Comparison of ENCODE assay signal across 9 cellular contexts in genomic region chr3:184230603-184231528, GRCh38. TPM values are rescaled to one million over a fixed set of nuclear protein-coding genes. Genes with fewer than 3 reads are reported as not detected.
DNase-seq lines count a peak whose midpoint lies in the region; ATAC-seq and TF ChIP-seq lines count a peak whose summit lies in the region.
"Had no signal": no experiment of that assay in that cellular context is flagged by ENCODE, and none has a peak within 500 bp of the region (broad histone marks: within the 10 kb centered on the region; RNA-seq: fewer than 3 reads in every experiment).

No MANE protein-coding gene starts in this region.

- no peak overlapping the region for H3K27ac ChIP-seq in PC-9
- no peak overlapping the region for H3K27ac ChIP-seq in iPS DF 6.9 (ENCODE audit: low read length)
- H3K27ac ChIP-seq: HL-60 had no signal

- H3K27ac Mint-ChIP-seq in activated CD4-positive, alpha-beta T cell treated with anti-CD3 and anti-CD28 coated beads for 36 hours: no peak overlapping the region
- H3K27ac Mint-ChIP-seq in stimulated activated naive CD8-positive, alpha-beta T cell treated with anti-CD3 and anti-CD28 coated beads, Interleukin-15, amount 100 ng/mL, for 72 hours: peak overlapping the region in 1 of 2 donors; percentile 6

- intact Hi-C loops in activated CD4-positive, alpha-beta T cell treated with anti-CD3 and anti-CD28 coated beads for 36 hours (cut with DNase I, micrococcal nuclease): no loop called here
- intact Hi-C loops in PC-9 (cut with micrococcal nuclease; ENCODE audit: unreplicated experiment): no loop called here

- H3K4me3 ChIP-seq in PC-9 (no peak overlapping the region; the same call in 1 of the 2 replicates), iPS DF 6.9 (ENCODE audit: low read length) (peak overlapping the region; percentile 34; the same call in 1 of the 2 replicates)

- H3K36me3 ChIP-seq in PC-9 (ENCODE audit: low read depth) (no peaks in the 10 kb centered on the region), iPS DF 6.9 (ENCODE audit: control insufficient read depth, insufficient read depth, low read length) (no peaks in the 10 kb centered on the region)

- H3K36me3 Mint-ChIP-seq in activated CD4-positive, alpha-beta T cell treated with anti-CD3 and anti-CD28 coated beads for 36 hours (ENCODE audit: low read depth): no peaks in the 10 kb centered on the region

- H3K9me3 Mint-ChIP-seq in activated CD4-positive, alpha-beta T cell treated with anti-CD3 and anti-CD28 coated beads for 36 hours (ENCODE audit: low read depth): no peaks in the 10 kb centered on the region
- H3K9me3 Mint-ChIP-seq in stimulated activated naive CD8-positive, alpha-beta T cell treated with anti-CD3 and anti-CD28 coated beads, Interleukin-15, amount 100 ng/mL, for 72 hours: no peaks in the 10 kb centered on the region

- H3K9me2 ChIP-seq in PC-9 (ENCODE audit: insufficient read depth): no peaks in the 10 kb centered on the region

- no peak for DNase-seq in activated CD4-positive, alpha-beta T cell treated with anti-CD3 and anti-CD28 coated beads for 36 hours
- no peak for DNase-seq in activated CD4-positive, alpha-beta T cell treated with anti-CD3 and anti-CD28 coated beads for 1 hour
- DNase-seq in PC-9 (peak in 1 of 2 experiments; percentile 38), iPS DF 6.9 (ENCODE audit: low read depth, low spot score) (no peak), superior temporal gyrus (ENCODE audit: extremely low spot score) (no peak), OCI-M2 (lab: John Stamatoyannopoulos, UW; ENCODE audit: unreplicated experiment) (no peak)
- no peak for DNase-seq in stimulated activated naive CD8-positive, alpha-beta T cell treated with anti-CD3 and anti-CD28 coated beads, Interleukin-15, amount 100 ng/mL, for 72 hours

- no peak for ATAC-seq in activated CD4-positive, alpha-beta T cell treated with anti-CD3 and anti-CD28 coated beads for 36 hours
- ATAC-seq in stimulated activated naive CD8-positive, alpha-beta T cell treated with anti-CD3 and anti-CD28 coated beads, Interleukin-15, amount 100 ng/mL, for 72 hours: no peak
- ATAC-seq in GM21360 (IDR thresholded peaks at IDR 0.05; ENCODE audit: unreplicated experiment): no peak

- no peak for TF ChIP-seq CTCF in PC-9 (conservative IDR thresholded peaks at IDR 0.05)

- H3K4me2 ChIP-seq in PC-9: peak overlapping the region; percentile 97; the same call in 1 of the 2 replicates

- no peaks in the 10 kb centered on the region for H3K79me2 ChIP-seq in PC-9 (ENCODE audit: low read depth)

- peaks cover 53% of the 10 kb centered on the region for H3K27me3 ChIP-seq in PC-9 (ENCODE audit: insufficient read depth, low read depth)
- H3K27me3 ChIP-seq in iPS DF 6.9 (ENCODE audit: control insufficient read depth, insufficient read depth, low read length): peaks cover 46% of the 10 kb centered on the region

- peaks cover 6% of the 10 kb centered on the region for H3K4me1 Mint-ChIP-seq in activated CD4-positive, alpha-beta T cell treated with anti-CD3 and anti-CD28 coated beads for 36 hours
- peaks cover 15% of the 10 kb centered on the region for H3K4me1 Mint-ChIP-seq in stimulated activated naive CD8-positive, alpha-beta T cell treated with anti-CD3 and anti-CD28 coated beads, Interleukin-15, amount 100 ng/mL, for 72 hours

- H3K9me3 ChIP-seq in PC-9 (ENCODE audit: insufficient read depth, low read depth): no peaks in the 10 kb centered on the region
- no peaks in the 10 kb centered on the region for H3K9me3 ChIP-seq in iPS DF 6.9 (ENCODE audit: control insufficient read depth, insufficient read depth, low read length)

- H3K4me3 Mint-ChIP-seq in activated CD4-positive, alpha-beta T cell treated with anti-CD3 and anti-CD28 coated beads for 36 hours: peak overlapping the region; percentile 48
- H3K4me3 Mint-ChIP-seq in stimulated activated naive CD8-positive, alpha-beta T cell treated with anti-CD3 and anti-CD28 coated beads, Interleukin-15, amount 100 ng/mL, for 72 hours: peak overlapping the region; percentile 62 to 74

- no CpG with 5 or more reads among the region's 79 CpGs for WGBS in iPS DF 6.9 (ENCODE audit: insufficient coverage, insufficient read length)

- peaks cover 23% of the 10 kb centered on the region; the same call in 1 of the 2 replicates for H3F3A ChIP-seq in PC-9 (ENCODE audit: insufficient read depth, low read depth)

- CTCF ChIA-PET in activated CD4-positive, alpha-beta T cell treated with anti-CD3 and anti-CD28 coated beads for 36 hours (lab: Charles Lee): interaction anchor here (0.5 to 1.8 kb wide), 9 partner anchors 10 to 189 kb away, joined by 3 to 6 read pairs (median 3); partner anchors contain the start of gene EEF1AKMT4
- CTCF ChIA-PET in PC-9 (lab: Charles Lee): interaction anchor here (0.6 to 0.7 kb wide), 2 partner anchors 144 to 145 kb away, joined by 5 to 6 read pairs; no protein-coding TSS in a partner anchor

- H3K4me1 ChIP-seq in PC-9 (replicated peaks; ENCODE audit: insufficient read depth): peaks cover 17% of the 10 kb centered on the region
- peaks cover 2% of the 10 kb centered on the region; the same call in 1 of the 2 replicates for H3K4me1 ChIP-seq in iPS DF 6.9 (ENCODE audit: control insufficient read depth, insufficient read depth, low read length)

- no peak overlapping the region for H2AFZ ChIP-seq in PC-9

- no peaks in the 10 kb centered on the region for H4K20me1 ChIP-seq in PC-9 (ENCODE audit: insufficient read depth)

- BruUV-seq in PC-9 (replicated peaks; lab: Mats Ljungman, UMichigan): no TSS peak

- peaks cover 46% of the 10 kb centered on the region for H3K27me3 Mint-ChIP-seq in activated CD4-positive, alpha-beta T cell treated with anti-CD3 and anti-CD28 coated beads for 36 hours
- H3K27me3 Mint-ChIP-seq in stimulated activated naive CD8-positive, alpha-beta T cell treated with anti-CD3 and anti-CD28 coated beads, Interleukin-15, amount 100 ng/mL, for 72 hours: peaks cover 60% of the 10 kb centered on the region

- POLR2A ChIA-PET in activated CD4-positive, alpha-beta T cell treated with anti-CD3 and anti-CD28 coated beads for 36 hours (lab: Charles Lee): no interaction called here
- POLR2A ChIA-PET in PC-9 (lab: Charles Lee; ENCODE audit: unreplicated experiment): no interaction called here

RNA-seq across cellular contexts. Expression of gene VWA5B2, which starts 1.5 kb away (rescaled TPM):
- total RNA-seq in activated CD4-positive, alpha-beta T cell treated with anti-CD3 and anti-CD28 coated beads for 36 hours: not detected
- 0.53 and 0.76 TPM in 2 replicates for total RNA-seq in PC-9 (2021)

RNA-seq across cellular contexts. Expression of gene ALG3, which starts 17.9 kb away (rescaled TPM):
- total RNA-seq in activated CD4-positive, alpha-beta T cell treated with anti-CD3 and anti-CD28 coated beads for 36 hours: 10 to 100 TPM; 39.9 to 40.9 TPM
- total RNA-seq in PC-9 (2021): 81.1 and 95.1 TPM in 2 replicates

RNA-seq across cellular contexts. Expression of gene EEF1AKMT4, which starts 18.6 kb away (rescaled TPM):
- 1 to 10 TPM; 4.8 to 5.8 TPM for total RNA-seq in activated CD4-positive, alpha-beta T cell treated with anti-CD3 and anti-CD28 coated beads for 36 hours
- total RNA-seq in PC-9 (2021): 11.7 and 12.1 TPM in 2 replicates

RNA-seq across cellular contexts. Expression of gene CAMK2N2, which starts 30.5 kb away (rescaled TPM):
- total RNA-seq in activated CD4-positive, alpha-beta T cell treated with anti-CD3 and anti-CD28 coated beads for 36 hours: under 1 TPM; 0.18 to 0.25 TPM
- 2.2 and 2.6 TPM in 2 replicates for total RNA-seq in PC-9 (2021)

RNA-seq across cellular contexts. Expression of gene ABCF3, which starts 44.9 kb away (rescaled TPM):
- 10 to 100 TPM; 58.2 to 66.2 TPM for total RNA-seq in activated CD4-positive, alpha-beta T cell treated with anti-CD3 and anti-CD28 coated beads for 36 hours
- total RNA-seq in PC-9 (2021): 98.8 and 137 TPM in 2 replicates
